8 cellular contexts compared by ENCODE assay signal in the genomic region with DNA sequence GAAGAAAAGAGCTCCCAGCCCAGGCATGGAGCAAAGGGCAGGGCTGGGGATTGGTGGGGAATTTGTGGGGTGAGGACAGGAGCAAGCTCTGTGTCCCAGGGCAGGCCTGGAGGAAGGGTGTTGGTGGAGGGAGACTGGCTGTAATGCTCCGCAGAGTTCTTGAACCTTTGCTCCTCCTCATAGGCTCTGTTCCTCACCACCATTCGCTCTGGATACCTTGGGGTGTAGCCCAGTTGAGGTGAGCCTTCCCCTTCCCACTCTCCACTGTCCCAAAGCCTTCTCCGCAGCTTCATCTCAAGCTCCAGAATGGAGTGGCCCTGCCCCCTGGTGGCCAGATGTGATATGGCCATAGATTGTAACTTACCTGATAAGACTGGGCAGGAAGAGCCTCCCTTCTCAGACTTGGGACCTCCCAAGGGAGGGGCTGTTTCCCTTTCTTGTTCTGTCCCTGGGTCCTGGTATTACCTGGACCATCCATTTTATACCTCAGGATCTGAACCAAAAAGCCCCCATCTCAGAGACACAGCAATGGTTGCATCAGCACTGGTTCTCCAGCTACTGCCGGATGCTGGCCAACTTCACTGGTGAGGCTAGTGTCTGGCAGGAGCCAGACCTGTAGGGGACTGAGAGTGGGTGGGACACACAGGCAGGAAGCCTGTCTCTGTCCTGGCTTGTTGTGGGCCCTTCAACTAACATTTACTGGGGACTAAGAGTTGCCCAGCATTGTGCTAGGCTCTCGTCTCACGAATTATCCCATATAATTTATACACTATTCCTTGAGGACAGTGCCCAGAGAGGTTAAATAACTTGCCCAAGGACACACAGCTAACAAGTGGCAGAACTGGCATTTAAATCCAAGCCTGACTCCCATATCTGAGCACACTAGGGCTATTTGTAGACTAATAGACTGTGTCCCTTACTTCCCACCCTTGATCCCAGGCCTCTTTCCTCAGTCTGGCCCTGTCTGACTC. TPM values are rescaled to one million over a fixed set of nuclear protein-coding genes. Genes with fewer than 3 reads are reported as not detected.
DNase-seq lines count a peak whose midpoint lies in the region; ATAC-seq and TF ChIP-seq lines count a peak whose summit lies in the region.

No MANE protein-coding gene starts in this region.

- no peaks in the 10 kb centered on the region for H3K9me3 Mint-ChIP-seq in activated CD8-positive, alpha-beta memory T cell treated with anti-CD3 and anti-CD28 coated beads, Interleukin-2, amount 10 ng/mL, durations not matched to agents 7 days and 5 days (ENCODE audit: low read depth)

- peaks cover 13% of the 10 kb centered on the region for H3K4me1 Mint-ChIP-seq in activated CD8-positive, alpha-beta memory T cell treated with anti-CD3 and anti-CD28 coated beads, Interleukin-2, amount 10 ng/mL, durations not matched to agents 7 days and 5 days

- peak; percentile 94 for TF ChIP-seq CTCF in epithelial cell of esophagus (IDR thresholded peaks at IDR 0.05; ENCODE audit: insufficient read depth, low read depth, low read length, missing control alignments)

- no peaks in the 10 kb centered on the region for H3K36me3 ChIP-seq in NT2/D1 (ENCODE audit: insufficient read depth, insufficient read length, low read length)

- peak; percentile 90 for ATAC-seq in activated CD8-positive, alpha-beta memory T cell treated with anti-CD3 and anti-CD28 coated beads, Interleukin-2, amount 10 ng/mL, durations not matched to agents 7 days and 5 days
- ATAC-seq in GM18511 (IDR thresholded peaks at IDR 0.05; ENCODE audit: unreplicated experiment): no peak

- no peak overlapping the region for H3K4me3 ChIP-seq in Jurkat, Clone E6-1 (ENCODE audit: low read length)
- H3K4me3 ChIP-seq in NT2/D1 (ENCODE audit: insufficient read length, low read depth) (no peak overlapping the region), epithelial cell of esophagus (ENCODE audit: low read length) (no peak overlapping the region)

- H3K27ac Mint-ChIP-seq in activated CD8-positive, alpha-beta memory T cell treated with anti-CD3 and anti-CD28 coated beads, Interleukin-2, amount 10 ng/mL, durations not matched to agents 7 days and 5 days: no peak overlapping the region

- H3K27me3 Mint-ChIP-seq in activated CD8-positive, alpha-beta memory T cell treated with anti-CD3 and anti-CD28 coated beads, Interleukin-2, amount 10 ng/mL, durations not matched to agents 7 days and 5 days: no peaks in the 10 kb centered on the region

- H3K4me3 Mint-ChIP-seq in activated CD8-positive, alpha-beta memory T cell treated with anti-CD3 and anti-CD28 coated beads, Interleukin-2, amount 10 ng/mL, durations not matched to agents 7 days and 5 days: no peak overlapping the region

- DNase-seq in EL (peak; percentile 81), NT2/D1 (ENCODE audit: low read depth, low spot score) (peak; percentile 81), epithelial cell of esophagus (ENCODE audit: low read depth) (peak; percentile 87), mucosa of gallbladder (ENCODE audit: low spot score) (peak; percentile 89)
- DNase-seq in Jurkat, Clone E6-1 (ENCODE audit: low read depth, low spot score): peak; percentile 82
- DNase-seq in activated CD8-positive, alpha-beta memory T cell treated with anti-CD3 and anti-CD28 coated beads, Interleukin-2, amount 10 ng/mL, durations not matched to agents 7 days and 5 days: peak; percentile 91
- peak; percentile 98 for DNase-seq in stimulated activated CD8-positive, alpha-beta memory T cell treated with anti-CD3 and anti-CD28 coated beads, Interleukin-4, amount 100 ng/mL, for 48 hours

- no peak overlapping the region for H3K9ac ChIP-seq in NT2/D1 (ENCODE audit: insufficient read length, low read depth)

- H3K4me1 ChIP-seq in NT2/D1 (ENCODE audit: insufficient read depth, insufficient read length): peaks cover 10% of the 10 kb centered on the region

- H3K36me3 Mint-ChIP-seq in activated CD8-positive, alpha-beta memory T cell treated with anti-CD3 and anti-CD28 coated beads, Interleukin-2, amount 10 ng/mL, durations not matched to agents 7 days and 5 days: no peaks in the 10 kb centered on the region

- CTCF ChIA-PET in activated CD8-positive, alpha-beta memory T cell treated with anti-CD3 and anti-CD28 coated beads, Interleukin-2, amount 10 ng/mL, durations not matched to agents 7 days and 5 days (lab: Charles Lee): interaction anchor here (0.7 to 21.5 kb wide), 40 partner anchors 8 to 513 kb away, joined by 3 to 670 read pairs (median 4); a partner anchor contains a TSS

- peaks cover 2% of the 10 kb centered on the region for H3K27me3 ChIP-seq in NT2/D1 (ENCODE audit: insufficient read depth, insufficient read length)

- H3K9me3 ChIP-seq in NT2/D1 (ENCODE audit: insufficient read depth, low read length): no peaks in the 10 kb centered on the region

RNA-seq across cellular contexts. Expression of a gene that starts 19.1 kb away (rescaled TPM):
- polyA plus RNA-seq in Jurkat, Clone E6-1 (2012; ENCODE audit: insufficient read depth, insufficient read length): 0.26 TPM
- total RNA-seq in activated CD8-positive, alpha-beta memory T cell treated with anti-CD3 and anti-CD28 coated beads, Interleukin-2, amount 10 ng/mL, durations not matched to agents 7 days and 5 days: not detected
- 1.3 TPM for total RNA-seq in mucosa of gallbladder

RNA-seq across cellular contexts. Expression of a gene that starts 44.8 kb away (rescaled TPM):
- 3,873 TPM for polyA plus RNA-seq in Jurkat, Clone E6-1 (2012; ENCODE audit: insufficient read depth, insufficient read length)
- 1,000 to 10,000 TPM; 1,859 to 1,928 TPM for total RNA-seq in activated CD8-positive, alpha-beta memory T cell treated with anti-CD3 and anti-CD28 coated beads, Interleukin-2, amount 10 ng/mL, durations not matched to agents 7 days and 5 days
- 1,121 TPM for total RNA-seq in mucosa of gallbladder

RNA-seq across cellular contexts. Expression of a gene that starts 47.4 kb away (rescaled TPM):
- 4.9 TPM for polyA plus RNA-seq in Jurkat, Clone E6-1 (2012; ENCODE audit: insufficient read depth, insufficient read length)
- total RNA-seq in activated CD8-positive, alpha-beta memory T cell treated with anti-CD3 and anti-CD28 coated beads, Interleukin-2, amount 10 ng/mL, durations not matched to agents 7 days and 5 days: 10 to 100 TPM; 21.0 to 32.9 TPM
- total RNA-seq in mucosa of gallbladder: 6.4 TPM
